In genomic region chr3:193971268-193971751, GRCh38 we compare ENCODE assay signal across 8 cellular contexts.
DNase-seq lines count a peak whose midpoint lies in the region; ATAC-seq, FAIRE-seq and TF ChIP-seq lines count a peak whose summit lies in the region.

No MANE protein-coding gene starts in this region.

- DNase-seq in AG10803 (ENCODE audit: low read depth) (peak; percentile 35), MG63 (peak; percentile 57), fibroblast of villous mesenchyme (ENCODE audit: low read depth) (peak; percentile 83), ecto neural progenitor cell (ENCODE audit: low spot score) (no peak), frontal cortex (ENCODE audit: low spot score in 2 of 2) (no peak), ACHN (no peak), NCI-H345 (lab: John Stamatoyannopoulos, UW) (no peak)

- peak; percentile 72 for ATAC-seq in GM19463 (IDR thresholded peaks at IDR 0.05; ENCODE audit: unreplicated experiment)

- H3K27me3 ChIP-seq in MG63, result no peaks in the 10 kb centered on the region

- H3K4me3 ChIP-seq in AG10803 (ENCODE audit: low read length), result no peak overlapping the region
- H3K4me3 ChIP-seq in MG63, result no peak overlapping the region
- H3K4me3 ChIP-seq in fibroblast of villous mesenchyme (ENCODE audit: low read depth, low read length), result no peak overlapping the region

- no peak for FAIRE-seq in frontal cortex (lab: Jason Lieb, UNC)

- TF ChIP-seq CTCF in AG10803 (conservative IDR thresholded peaks at IDR 0.05; ENCODE audit: low read length), result no peak
- no peak for TF ChIP-seq CTCF in fibroblast of villous mesenchyme (IDR thresholded peaks at IDR 0.05; ENCODE audit: insufficient read depth, low read depth, low read length)

- H3K36me3 ChIP-seq in MG63, result no peaks in the 10 kb centered on the region

- in situ Hi-C loops in ACHN (cut with HindIII; ENCODE audit: low pct_ligation_motif_present, low pct_unique_long_range_greater_than_20kb, low sequenced_read_pairs), result no loop called here

- H3K9me3 ChIP-seq in MG63, result no peaks in the 10 kb centered on the region

Comparison
In these comparisons a context has a peak if more than half of its experiments do, and no peak if none do; other contexts are left out.
1. DNase-seq: peak in AG10803 (single experiment), MG63 (single experiment) and fibroblast of villous mesenchyme (single experiment); none in ecto neural progenitor cell (single experiment), frontal cortex (0 of 2), ACHN (single experiment) and NCI-H345 (single experiment).